ENCODE assay signal across 18 cellular contexts in genomic region chr3:140597364-140597763, GRCh38.
"Had no signal": no experiment of that assay in that cellular context is flagged by ENCODE, and none has a peak within 500 bp of the region (broad histone marks: within the 10 kb centered on the region; RNA-seq: fewer than 3 reads in every experiment).

No MANE protein-coding gene starts in this region.

- H3K4me3 ChIP-seq: SJSA1, SK-N-MC had no signal

- DNase-seq: Kasumi-1, KG1, MM.1S, NCI-H1092 treated with DMSO at 0.1 percent for 48 hours, NCI-H187, NCI-H2029, NCI-H2081 treated with DMSO at 0.1 percent for 48 hours, NCI-H2171, NCI-H226, NCI-H446, NCI-H510A, NCI-H524 treated with DMSO at 0.1 percent for 48 hours, NCI-H774, SIG-M5, SW 1271 had no signal

- H3K9me3 ChIP-seq: SJSA1 had no signal

- H3K4me1 ChIP-seq: SJSA1 had no signal

- H3K27ac ChIP-seq: RWPE1, SJSA1, SK-N-MC had no signal

- H3K36me3 ChIP-seq: SJSA1 had no signal
